29 cellular contexts compared by ENCODE assay signal in the genomic region with DNA sequence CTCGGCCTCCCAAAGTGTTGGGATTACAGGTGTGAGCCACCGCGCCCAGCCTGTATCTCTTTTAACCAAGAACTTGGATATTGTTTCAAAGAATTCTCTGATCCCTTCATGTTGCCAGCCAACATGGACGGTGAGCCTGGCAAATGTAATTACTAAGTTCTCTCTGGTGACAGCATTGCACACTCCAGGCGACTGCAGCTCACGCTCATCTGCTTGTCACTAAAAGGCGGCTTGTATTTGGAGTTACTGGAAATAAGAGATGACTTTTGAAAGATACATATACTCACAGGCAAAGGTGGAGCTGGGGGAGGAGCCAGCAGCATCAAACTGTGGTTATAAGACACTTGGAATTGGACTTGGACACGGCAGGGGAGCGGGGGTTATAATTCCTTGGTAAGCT.
"Had no signal": no experiment of that assay in that cellular context is flagged by ENCODE, and none has a peak within 500 bp of the region (broad histone marks: within the 10 kb centered on the region; RNA-seq: fewer than 3 reads in every experiment).

No MANE protein-coding gene starts in this region.

- H3K27ac ChIP-seq: brain microvascular endothelial cell, epithelial cell of prostate, esophagus squamous epithelium, gastroesophageal sphincter, WERI-Rb-1 had no signal

- H3K4me3 ChIP-seq: esophagus squamous epithelium, gastroesophageal sphincter had no signal

- H3K4me1 Mint-ChIP-seq: activated B cell treated with CpG ODN at 0.5 μM for 24 hours; activated T-helper 17 cell treated with anti-CD3 and anti-CD28 coated beads, Interleukin-2, amount 50 U/mL, for 72 hours; T-helper 17 cell had no signal

- H3K27me3 Mint-ChIP-seq: activated CD8-positive, alpha-beta T cell treated with anti-CD3 and anti-CD28 coated beads for 36 hours; activated naive CD8-positive, alpha-beta T cell; activated T-helper 17 cell treated with anti-CD3 and anti-CD28 coated beads, Interleukin-2, amount 50 U/mL, for 72 hours had no signal

- H3K4me3 Mint-ChIP-seq: activated B cell treated with CpG ODN at 0.5 μM for 24 hours; activated CD8-positive, alpha-beta T cell treated with anti-CD3 and anti-CD28 coated beads for 36 hours; activated naive CD8-positive, alpha-beta T cell; activated T-cell treated with anti-CD3 and anti-CD28 coated beads, Interleukin-2, amount 50 U/mL, for 4 hours; activated T-helper 17 cell treated with anti-CD3 and anti-CD28 coated beads, Interleukin-2, amount 50 U/mL, for 72 hours; T-helper 17 cell; T-helper 2 cell treated with Interferon-gamma antibody and Interleukin-4, amounts not matched to agents 5 μg/mL and 100 μg/mL, for 36 hours had no signal

- ATAC-seq: activated CD4-positive, CD25-positive, alpha-beta regulatory T cell treated with anti-CD3 and anti-CD28 coated beads, Interleukin-2, amount 50 U/mL, for 24 hours; activated CD8-positive, alpha-beta T cell treated with anti-CD3 and anti-CD28 coated beads for 36 hours; activated T-cell treated with anti-CD3 and anti-CD28 coated beads, Interleukin-2, amount 50 U/mL, for 4 hours; activated T-helper 17 cell treated with anti-CD3 and anti-CD28 coated beads, Interleukin-2, amount 50 U/mL, for 72 hours; gastroesophageal sphincter; T-helper 17 cell had no signal

- H3K36me3 ChIP-seq: brain microvascular endothelial cell, esophagus squamous epithelium, gastroesophageal sphincter, WERI-Rb-1 had no signal

- H3K9me3 Mint-ChIP-seq: activated B cell treated with CpG ODN at 0.5 μM for 24 hours; activated CD8-positive, alpha-beta T cell treated with anti-CD3 and anti-CD28 coated beads for 36 hours; activated T-cell treated with anti-CD3 and anti-CD28 coated beads, Interleukin-2, amount 50 U/mL, for 4 hours; activated T-helper 17 cell treated with anti-CD3 and anti-CD28 coated beads, Interleukin-2, amount 50 U/mL, for 72 hours; T-helper 2 cell treated with Interferon-gamma antibody and Interleukin-4, amounts not matched to agents 5 μg/mL and 100 μg/mL, for 36 hours had no signal

- H3K27me3 ChIP-seq: brain microvascular endothelial cell, esophagus squamous epithelium, gastroesophageal sphincter had no signal

- H3K36me3 Mint-ChIP-seq: activated naive CD8-positive, alpha-beta T cell had no signal

- H3K4me1 ChIP-seq: esophagus squamous epithelium had no signal

- DNase-seq: activated B cell treated with CpG ODN at 0.5 μM for 24 hours; activated CD4-positive, alpha-beta T cell treated with anti-CD3 and anti-CD28 coated beads for 48 hours; activated CD4-positive, alpha-beta T cell treated with anti-CD3 and anti-CD28 coated beads, Interleukin-2, amount 50 U/mL, for 1 hour; activated CD4-positive, alpha-beta T cell treated with anti-CD3 and anti-CD28 coated beads, Interleukin-2, amount 50 U/mL, for 48 hours; activated CD8-positive, alpha-beta memory T cell treated with anti-CD3 and anti-CD28 coated beads for 24 hours; activated CD8-positive, alpha-beta T cell treated with anti-CD3 and anti-CD28 coated beads for 36 hours; activated effector memory CD4-positive, alpha-beta T cell treated with Interleukin-2 at 50 U/mL for 16 hours; activated gamma-delta T cell treated with Interleukin-2 at 50 U/mL for 16 hours; activated naive CD4-positive, alpha-beta T cell treated with anti-CD3 and anti-CD28 coated beads, Interleukin-2, amount 50 U/mL, for 16 hours; activated naive CD4-positive, alpha-beta T cell treated with Interleukin-2 at 50 U/mL for 16 hours; activated T-cell treated with anti-CD3 and anti-CD28 coated beads, Interleukin-2, amount 50 U/mL, for 4 hours; amniotic stem cell; anterior cingulate cortex; brain microvascular endothelial cell; caudate nucleus; cortex of kidney; effector CD8-positive, alpha-beta T cell; esophagus squamous epithelium; foreskin melanocyte; T-helper 1 cell; T-helper 17 cell; T1000; WERI-Rb-1 had no signal

- H3K9me3 ChIP-seq: esophagus squamous epithelium had no signal

- H3K27ac Mint-ChIP-seq: activated B cell treated with CpG ODN at 0.5 μM for 24 hours; activated CD8-positive, alpha-beta T cell treated with anti-CD3 and anti-CD28 coated beads for 36 hours; activated naive CD8-positive, alpha-beta T cell; activated T-helper 17 cell treated with anti-CD3 and anti-CD28 coated beads, Interleukin-2, amount 50 U/mL, for 72 hours; T-helper 17 cell; T-helper 2 cell treated with Interferon-gamma antibody and Interleukin-4, amounts not matched to agents 5 μg/mL and 100 μg/mL, for 36 hours had no signal
